In the genomic region with DNA sequence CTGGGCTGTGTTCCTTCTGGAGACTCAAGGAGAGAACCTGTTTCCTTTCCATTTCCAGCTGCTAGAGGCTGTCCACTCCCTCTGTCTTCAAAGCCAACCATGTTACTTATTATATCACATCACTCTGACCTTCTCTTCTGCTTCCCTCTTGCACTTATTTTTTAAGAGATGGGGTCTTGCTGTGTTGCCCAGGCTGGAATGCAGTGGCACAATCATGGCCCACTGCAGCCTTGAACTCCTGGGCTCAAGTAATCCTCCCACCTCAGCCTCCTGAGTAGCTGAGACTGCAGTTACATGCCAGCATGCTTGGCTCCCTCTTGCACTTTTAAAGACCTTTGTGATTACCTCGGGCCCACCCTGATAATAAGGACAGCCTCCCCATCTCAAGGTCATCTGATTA, we compare ENCODE assay signal across 25 cellular contexts.
"Had no signal": no experiment of that assay in that cellular context is flagged by ENCODE, and none has a peak within 500 bp of the region (broad histone marks: within the 10 kb centered on the region; RNA-seq: fewer than 3 reads in every experiment).

No MANE protein-coding gene starts in this region.

- H3K4me3 Mint-ChIP-seq: dendritic cell treated with granulocyte-macrophage colony-stimulating factor and Interleukin-4, amounts not matched to agents 40 ng/mL and 50 ng/mL, for 4 days; effector memory CD8-positive, alpha-beta T cell; endodermal cell; immature natural killer cell; mesothelial cell of epicardium had no signal

- H3K9me3 ChIP-seq: colonic mucosa, gastroesophageal sphincter, heart left ventricle, left lung, lower lobe of right lung, mucosa of descending colon had no signal

- H3K4me1 Mint-ChIP-seq: immature natural killer cell had no signal

- H3K4me2 ChIP-seq: hepatocyte had no signal

- H3K4me1 ChIP-seq: colonic mucosa, foreskin keratinocyte, gastroesophageal sphincter, left lung, lower lobe of right lung had no signal

- H3K4me3 ChIP-seq: colonic mucosa, gastroesophageal sphincter, heart left ventricle, hepatocyte, left lung, lower lobe of right lung, mucosa of descending colon had no signal

- H2AFZ ChIP-seq: hepatocyte had no signal

- H3K27ac Mint-ChIP-seq: dendritic cell treated with granulocyte-macrophage colony-stimulating factor and Interleukin-4, amounts not matched to agents 40 ng/mL and 50 ng/mL, for 4 days; effector memory CD8-positive, alpha-beta T cell; endodermal cell; immature natural killer cell; mesothelial cell of epicardium had no signal

- H3K36me3 Mint-ChIP-seq: immature natural killer cell, mesothelial cell of epicardium had no signal

- H3K27ac ChIP-seq: colonic mucosa, epithelial cell of prostate, foreskin keratinocyte, gastroesophageal sphincter, heart left ventricle, hepatocyte, left lung, lower lobe of right lung had no signal

- DNase-seq: cerebellar nuclear complex; colonic mucosa; cortex of kidney; effector CD8-positive, alpha-beta T cell; effector memory CD8-positive, alpha-beta T cell; endodermal cell; erythroblast; foreskin keratinocyte; heart left ventricle; hypothalamus; immature natural killer cell; islet precursor cell; kidney; kidney glomerular epithelial cell; left lung; left ventricle myocardium superior; lower lobe of right lung; mesenchymal stem cell; mucosa of descending colon had no signal

- ATAC-seq: effector memory CD8-positive, alpha-beta T cell; esophagus mucosa; foreskin keratinocyte; gastroesophageal sphincter; left lung; left ventricle myocardium superior; lower lobe of right lung; mucosa of descending colon had no signal

- H3K9me3 Mint-ChIP-seq: dendritic cell treated with granulocyte-macrophage colony-stimulating factor and Interleukin-4, amounts not matched to agents 40 ng/mL and 50 ng/mL, for 4 days; effector memory CD8-positive, alpha-beta T cell; endodermal cell; immature natural killer cell; mesothelial cell of epicardium had no signal

- H3K36me3 ChIP-seq: colonic mucosa, gastroesophageal sphincter, heart left ventricle, left lung, lower lobe of right lung had no signal

- H3K27me3 ChIP-seq: colonic mucosa, heart left ventricle, hepatocyte, left lung had no signal
